In the genomic region with DNA sequence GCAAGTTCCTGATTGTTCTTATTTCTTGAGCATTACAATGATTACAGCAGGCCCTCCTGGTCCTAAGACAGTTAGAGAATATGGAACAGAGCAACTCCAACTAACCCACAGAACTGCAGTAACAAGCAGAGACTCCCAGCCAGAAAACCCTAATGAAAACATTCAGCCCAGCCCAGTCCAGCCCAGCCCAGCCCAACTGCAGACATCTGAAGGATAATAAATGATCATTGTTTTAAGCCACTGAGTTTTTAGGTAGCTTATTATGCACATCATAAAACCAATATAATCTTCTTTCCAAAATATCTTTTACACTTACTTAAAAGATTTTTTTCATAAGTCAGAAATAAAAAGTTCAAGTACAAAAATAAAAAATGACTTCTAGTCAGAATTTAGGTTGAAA, we compare ENCODE assay signal across 28 cellular contexts. TPM values are rescaled to one million over a fixed set of nuclear protein-coding genes. Genes with fewer than 3 reads are reported as not detected.
DNase-seq lines count a peak whose midpoint lies in the region.
"Had no signal": no experiment of that assay in that cellular context is flagged by ENCODE, and none has a peak within 500 bp of the region (broad histone marks: within the 10 kb centered on the region; RNA-seq: fewer than 3 reads in every experiment).

No MANE protein-coding gene starts in this region.

- intact Hi-C loops in posterior vena cava (cut with DNase I): no loop called here

- H3K27ac ChIP-seq in cingulate gyrus (ENCODE audit: low read depth, low read length): peak overlapping the region; percentile 66
- H3K27ac ChIP-seq: C4-2B, SK-N-MC had no signal

- DNase-seq in hippocampal formation (lab: John Stamatoyannopoulos, UW) (peak; percentile 16 to 62), posterior vena cava (ENCODE audit: low spot score) (peak; percentile 62), activated gamma-delta T cell treated with Interleukin-2 at 50 U/mL for 16 hours (no peak), HuH-7 (ENCODE audit: low spot score) (no peak), NCI-H2081 treated with DMSO at 0.1 percent for 48 hours (lab: John Stamatoyannopoulos, UW) (no peak)
- DNase-seq in stimulated activated CD4-positive, alpha-beta T cell treated with anti-CD3 and anti-CD28 coated beads, Interleukin-12 subunit alpha, Interleukin-12 subunit beta, amount 100 ng/mL, for 4 hours: no peak
- DNase-seq: CD8-positive, alpha-beta T cell; DMS 273 treated with DMSO at 0.1 percent for 48 hours; DMS79; EL; GDM1; KBM-7; MV-4-11; NCI-H1105 treated with DMSO at 0.1 percent for 48 hours; NCI-H146; NCI-H1930; NCI-H446; NCI-H524 treated with DMSO at 0.1 percent for 48 hours; NCI-H774; SIG-M5 had no signal

RNA-seq across cellular contexts. Expression of gene SPOCK3, which starts 51.3 kb away (rescaled TPM):
- total RNA-seq in posterior vena cava: not detected
- total RNA-seq: A673; B cell; CD8-positive, alpha-beta T cell; GM12878; LHCN-M2; MCF 10A had no signal

Comparison
In these comparisons a context has a peak if more than half of its experiments do, and no peak if none do; other contexts are left out.
1. DNase-seq: peak in hippocampal formation (2 of 2) and posterior vena cava (single experiment); none in activated gamma-delta T cell treated with Interleukin-2 at 50 U/mL for 16 hours (single experiment), stimulated activated CD4-positive, alpha-beta T cell treated with anti-CD3 and anti-CD28 coated beads, Interleukin-12 subunit alpha, Interleukin-12 subunit beta, amount 100 ng/mL, for 4 hours (single experiment), HuH-7 (single experiment) and NCI-H2081 treated with DMSO at 0.1 percent for 48 hours (single experiment).